In genomic region chr2:241769819-241770184, GRCh38 we compare ENCODE assay signal across 20 cellular contexts. TPM values are rescaled to one million over a fixed set of nuclear protein-coding genes. Genes with fewer than 3 reads are reported as not detected.
A peak's percentile ranks its signal among the peaks of the same experiment; 100 is the strongest.
DNase-seq lines count a peak whose midpoint lies in the region; ATAC-seq, FAIRE-seq and TF ChIP-seq lines count a peak whose summit lies in the region.
"Had no signal": no experiment of that assay in that cellular context is flagged by ENCODE, and none has a peak within 500 bp of the region (broad histone marks: within the 10 kb centered on the region; RNA-seq: fewer than 3 reads in every experiment).

No MANE protein-coding gene starts in this region.

- H3K4me1 ChIP-seq in H1 (replicated peaks in 1 of 4; ENCODE audit: control insufficient read depth in 3 of 4, insufficient read depth in 4 of 4, low read length in 3 of 4), result peaks cover 0 to 10% (median 6%) of the 10 kb centered on the region in 4 experiments; a peak in 6 of 7 replicates

- DNase-seq in activated CD8-positive, alpha-beta memory T cell treated with anti-CD3 and anti-CD28 coated beads for 24 hours, result peak; percentile 49
- DNase-seq in activated CD8-positive, alpha-beta memory T cell treated with anti-CD3 and anti-CD28 coated beads, Interleukin-2, amount 50 U/mL, for 4 hours, result no peak
- peak; percentile 10 for DNase-seq in D721Med (ENCODE audit: insufficient read length, low spot score)
- peak in 1 of 2 experiments; percentile 44 for DNase-seq in H1 (ENCODE audit: low read depth in 1 of 2, low spot score in 2 of 2)
- DNase-seq in type B pancreatic cell (ENCODE audit: extremely low spot score, unreplicated experiment), result peak; percentile 68
- DNase-seq in activated CD4-positive, alpha-beta T cell treated with anti-CD3 and anti-CD28 coated beads for 48 hours, result no peak
- DNase-seq: COR-L47, EL, NCI-H1105 treated with DMSO at 0.1 percent for 48 hours, NCI-H1694 treated with DMSO at 0.1 percent for 48 hours, NCI-H226, NCI-H524 treated with DMSO at 0.1 percent for 48 hours had no signal

- CTCF ChIA-PET in H1 (lab: Charles Lee; ENCODE audit: partially characterized antibody), result no interaction called here

- POLR2A ChIA-PET in H1 (lab: Charles Lee; ENCODE audit: partially characterized antibody), result no interaction called here

- FAIRE-seq in D721Med (lab: Jason Lieb, UNC) (no peak), H1 (lab: Jason Lieb, UNC) (no peak)

- TF ChIP-seq RAD21 in H1 (IDR thresholded peaks at IDR 0.05 in 1 of 2, conservative IDR thresholded peaks at IDR 0.05 in 1 of 2; ENCODE audit: low read depth in 2 of 2, low read length in 2 of 2), result no peak

- H3K4me3 Mint-ChIP-seq in type B pancreatic cell, result no peak overlapping the region
- H3K4me3 Mint-ChIP-seq in stimulated activated memory B cell treated with anti-CD40 and anti-IgM and Interleukin-4, amounts not matched to agents 10 μg/mL and 1 μg/mL and 100 μg/mL, for 72 hours, result no peak overlapping the region
- H3K4me3 Mint-ChIP-seq: CD14-positive monocyte had no signal

- H3K36me3 ChIP-seq in H1 (ENCODE audit: control insufficient read depth in 2 of 4, insufficient read depth in 4 of 4, low read length in 3 of 4), result no peaks in the 10 kb centered on the region
- H3K36me3 ChIP-seq: HAP-1 had no signal

- no peak overlapping the region for H3K27ac ChIP-seq in H1 (ENCODE audit: low read depth, low read length)

- no peak for ATAC-seq in HG03442 (IDR thresholded peaks at IDR 0.05; ENCODE audit: unreplicated experiment)
- ATAC-seq in stimulated activated memory B cell treated with anti-CD40 and anti-IgM and Interleukin-4, amounts not matched to agents 10 μg/mL and 1 μg/mL and 100 μg/mL, for 72 hours, result no peak
- ATAC-seq: Right ventricle myocardium inferior had no signal

- TF ChIP-seq CTCF in D721Med (IDR thresholded peaks at IDR 0.05; ENCODE audit: insufficient read depth, missing control alignments), result no peak
- no peak for TF ChIP-seq CTCF in H1 (IDR thresholded peaks at IDR 0.05; ENCODE audit: control extremely low read depth in 1 of 3, insufficient read depth in 1 of 3, low read depth in 1 of 3, low read length in 3 of 3)
- no peak for TF ChIP-seq CTCF in type B pancreatic cell (conservative IDR thresholded peaks at IDR 0.05)

- H2AFZ ChIP-seq in H1 (ENCODE audit: low read length), result no peak overlapping the region

- no peak overlapping the region for H2BK120ac ChIP-seq in H1 (replicated peaks; ENCODE audit: low read depth, low read length)

- H3K9me3 Mint-ChIP-seq in type B pancreatic cell, result no peaks in the 10 kb centered on the region
- H3K9me3 Mint-ChIP-seq in stimulated activated memory B cell treated with anti-CD40 and anti-IgM and Interleukin-4, amounts not matched to agents 10 μg/mL and 1 μg/mL and 100 μg/mL, for 72 hours, result no peaks in the 10 kb centered on the region
- H3K9me3 Mint-ChIP-seq: CD14-positive monocyte, IgD-negative memory B cell had no signal

- peaks cover 0 to 2% of the 10 kb centered on the region in 2 experiments for H4K20me1 ChIP-seq in H1 (replicated peaks in 1 of 2; ENCODE audit: control insufficient read depth in 1 of 2, insufficient read depth in 2 of 2, low read length in 2 of 2)

- no peak for TF ChIP-seq EP300 in H1 (IDR thresholded peaks at IDR 0.05; ENCODE audit: borderline replicate concordance in 1 of 2, low read depth in 2 of 2, low read length in 2 of 2)

- no peak overlapping the region for H3K27ac Mint-ChIP-seq in type B pancreatic cell
- no peak overlapping the region for H3K27ac Mint-ChIP-seq in stimulated activated memory B cell treated with anti-CD40 and anti-IgM and Interleukin-4, amounts not matched to agents 10 μg/mL and 1 μg/mL and 100 μg/mL, for 72 hours
- H3K27ac Mint-ChIP-seq: CD14-positive monocyte had no signal

- 86% methylated on average over 13 of the region's 13 CpGs; no CpG with 5 or more reads in 1 of the 2 experiments for WGBS in H1 (ENCODE audit: extremely low coverage in 1 of 2, insufficient coverage in 1 of 2, insufficient read length in 1 of 2, insufficient replicate concordance in 2 of 2, low coverage in 1 of 2, low lambda C conversion rate in 2 of 2, missing lambda C conversion rate in 1 of 2), 2 experiments

- no peak overlapping the region for H2BK20ac ChIP-seq in H1 (ENCODE audit: low read length)

- no peak overlapping the region for H2BK12ac ChIP-seq in H1 (ENCODE audit: low read depth, low read length)

- H3K14ac ChIP-seq in H1 (ENCODE audit: insufficient read length), result no peak overlapping the region

- no peak overlapping the region for H2BK15ac ChIP-seq in H1 (ENCODE audit: low read length)

- no peaks in the 10 kb centered on the region for H3K79me1 ChIP-seq in H1 (ENCODE audit: low read depth, low read length)

- H3K9ac ChIP-seq in H1 (replicated peaks in 1 of 4; ENCODE audit: extremely low read depth in 1 of 4, low read depth in 3 of 4, low read length in 3 of 4), result no peak overlapping the region

- H2BK5ac ChIP-seq in H1 (ENCODE audit: low read depth, low read length), result no peak overlapping the region

- H3K23me2 ChIP-seq in H1 (ENCODE audit: low read depth, low read length), result no peaks in the 10 kb centered on the region

- TF ChIP-seq POLR2A in H1 (IDR thresholded peaks at IDR 0.05; ENCODE audit: control extremely low read depth in 1 of 2, low read depth in 2 of 2, low read length in 2 of 2), result no peak

- H3K4me1 Mint-ChIP-seq in type B pancreatic cell (ENCODE audit: unreplicated experiment), result peaks cover 15% of the 10 kb centered on the region
- H3K4me1 Mint-ChIP-seq in stimulated activated memory B cell treated with anti-CD40 and anti-IgM and Interleukin-4, amounts not matched to agents 10 μg/mL and 1 μg/mL and 100 μg/mL, for 72 hours, result peaks cover 22% of the 10 kb centered on the region

- H2AK5ac ChIP-seq in H1 (ENCODE audit: low read depth, low read length), result no peak overlapping the region

- no peak overlapping the region for H3K4me2 ChIP-seq in H1 (ENCODE audit: insufficient read depth in 1 of 2, low read depth in 2 of 2, low read length in 2 of 2)

- no peak overlapping the region for H4K91ac ChIP-seq in H1 (replicated peaks; ENCODE audit: insufficient read length, low read length)

- no peak overlapping the region; the same call in 1 of the 2 replicates for H3K18ac ChIP-seq in H1 (ENCODE audit: extremely low read depth, low read length)

- H3K56ac ChIP-seq in H1 (replicated peaks; ENCODE audit: insufficient read length, low read depth, low read length), result no peak overlapping the region

- H3K23ac ChIP-seq in H1 (ENCODE audit: insufficient read length), result no peak overlapping the region

- H3K4me3 ChIP-seq in H1 (ENCODE audit: extremely low read depth in 1 of 4, insufficient read depth in 2 of 4, low read depth in 3 of 4, low read length in 4 of 4), result no peak overlapping the region
- H3K4me3 ChIP-seq: HAP-1 had no signal

- H4K5ac ChIP-seq in H1 (ENCODE audit: insufficient read length, low read depth, low read length), result no peak overlapping the region

- no peaks in the 10 kb centered on the region for H3K27me3 Mint-ChIP-seq in type B pancreatic cell
- H3K27me3 Mint-ChIP-seq in stimulated activated memory B cell treated with anti-CD40 and anti-IgM and Interleukin-4, amounts not matched to agents 10 μg/mL and 1 μg/mL and 100 μg/mL, for 72 hours, result peaks cover 4% of the 10 kb centered on the region
- H3K27me3 Mint-ChIP-seq: IgD-negative memory B cell had no signal

- no peak overlapping the region for H3K4ac ChIP-seq in H1 (replicated peaks; ENCODE audit: insufficient read length, low read depth, low read length)

- H3K27me3 ChIP-seq in H1 (replicated peaks in 1 of 4; ENCODE audit: control insufficient read depth in 3 of 4, extremely low read depth in 1 of 4, insufficient read depth in 3 of 4, low read length in 3 of 4), result no peaks in the 10 kb centered on the region

- H4K8ac ChIP-seq in H1 (ENCODE audit: extremely low read depth, insufficient read depth, low read length), result peak overlapping the region; percentile 63; the same call in 1 of the 2 replicates

- no peaks in the 10 kb centered on the region for H3K9me3 ChIP-seq in H1 (ENCODE audit: insufficient read depth in 2 of 2, low read depth in 1 of 2, low read length in 1 of 2)
- H3K9me3 ChIP-seq: HAP-1 had no signal

- no peaks in the 10 kb centered on the region for H3K36me3 Mint-ChIP-seq in type B pancreatic cell
- H3K36me3 Mint-ChIP-seq in stimulated activated memory B cell treated with anti-CD40 and anti-IgM and Interleukin-4, amounts not matched to agents 10 μg/mL and 1 μg/mL and 100 μg/mL, for 72 hours, result no peaks in the 10 kb centered on the region
- H3K36me3 Mint-ChIP-seq: IgD-negative memory B cell had no signal

- no peaks in the 10 kb centered on the region for H3K79me2 ChIP-seq in H1 (ENCODE audit: control insufficient read depth in 1 of 2, insufficient read depth in 2 of 2, low read length in 2 of 2)

RNA-seq across cellular contexts. Expression of gene GAL3ST2, which starts 6.8 kb away (rescaled TPM):
- total RNA-seq in H1 (2021; fragmentation: NEBNext Ultra II Directional; extraction: Animal tissue kit (Norgen Biotek cat#: 25700)), result not detected in 2 replicates
- polyA plus RNA-seq in H1 (2011; rRNA removed), result 0.14 TPM in 1 of 2 replicates, not detected in the other
- 0.06 TPM for polyA plus RNA-seq in H1 (2011; cell fraction: cytosol; rRNA removed)
- polyA plus RNA-seq in H1 (2011; cell fraction: nucleus; rRNA removed), result 0.44 TPM
- polyA plus RNA-seq in H1 (2012, experiment 1 of 2), result 0.15 to 0.21 TPM (median 0.17 TPM) in 3 of 4 replicates, not detected in the other
- not detected for polyA plus RNA-seq in H1 (2012, experiment 2 of 2)
- 0.12 TPM for polyA plus RNA-seq in H1 (2013, experiment 1 of 2)
- polyA plus RNA-seq in H1 (2013, experiment 2 of 2), result 0.09 TPM
- polyA minus RNA-seq in H1 (2011; rRNA and poly(A)+ RNA removed), result 0.13 TPM in 1 of 2 replicates, not detected in the other
- polyA minus RNA-seq in H1 (2011; cell fraction: cytosol; rRNA and poly(A)+ RNA removed), result not detected
- 0.90 TPM for polyA minus RNA-seq in H1 (2011; cell fraction: nucleus; rRNA and poly(A)+ RNA removed)
- total RNA-seq in type B pancreatic cell (ENCODE audit: low replicate concordance), result 0.19 and 0.29 TPM in 2 replicates
- total RNA-seq: A172, LHCN-M2, Right ventricle myocardium inferior had no signal
- polyA plus RNA-seq: CD14-positive monocyte, IgD-negative memory B cell had no signal

RNA-seq across cellular contexts. Expression of gene D2HGDH, which starts 35.4 kb away (rescaled TPM):
- 8.1 and 8.3 TPM in 2 replicates for total RNA-seq in H1 (2021; fragmentation: NEBNext Ultra II Directional; extraction: Animal tissue kit (Norgen Biotek cat#: 25700))
- 3.4 and 9.8 TPM in 2 replicates for polyA plus RNA-seq in H1 (2011; rRNA removed)
- polyA plus RNA-seq in H1 (2011; cell fraction: cytosol; rRNA removed), result 7.6 TPM
- polyA plus RNA-seq in H1 (2011; cell fraction: nucleus; rRNA removed), result 34.5 TPM
- 7.6 to 12.7 TPM (median 8.9 TPM) in 4 replicates for polyA plus RNA-seq in H1 (2012, experiment 1 of 2)
- polyA plus RNA-seq in H1 (2012, experiment 2 of 2), result 3.3 TPM
- polyA plus RNA-seq in H1 (2013, experiment 1 of 2), result 4.2 TPM
- polyA plus RNA-seq in H1 (2013, experiment 2 of 2), result 3.3 TPM
- 5.0 and 7.3 TPM in 2 replicates for polyA minus RNA-seq in H1 (2011; rRNA and poly(A)+ RNA removed)
- 10.3 TPM for polyA minus RNA-seq in H1 (2011; cell fraction: cytosol; rRNA and poly(A)+ RNA removed)
- polyA minus RNA-seq in H1 (2011; cell fraction: nucleus; rRNA and poly(A)+ RNA removed), result 19.0 TPM
- total RNA-seq in type B pancreatic cell (ENCODE audit: low replicate concordance), result 17.3 and 36.0 TPM in 2 replicates

RNA-seq across cellular contexts. Expression of gene NEU4, which starts 39.2 kb away (rescaled TPM):
- total RNA-seq in H1 (2021; fragmentation: NEBNext Ultra II Directional; extraction: Animal tissue kit (Norgen Biotek cat#: 25700)), result 0.50 and 0.82 TPM in 2 replicates
- 0.32 and 0.89 TPM in 2 replicates for polyA plus RNA-seq in H1 (2011; rRNA removed)
- 0.45 TPM for polyA plus RNA-seq in H1 (2011; cell fraction: cytosol; rRNA removed)
- polyA plus RNA-seq in H1 (2011; cell fraction: nucleus; rRNA removed), result 2.0 TPM
- 0.23 to 0.82 TPM (median 0.62 TPM) in 3 of 4 replicates, not detected in the other for polyA plus RNA-seq in H1 (2012, experiment 1 of 2)
- polyA plus RNA-seq in H1 (2012, experiment 2 of 2), result 0.28 TPM
- 0.39 TPM for polyA plus RNA-seq in H1 (2013, experiment 1 of 2)
- 0.07 TPM for polyA plus RNA-seq in H1 (2013, experiment 2 of 2)
- polyA minus RNA-seq in H1 (2011; rRNA and poly(A)+ RNA removed), result not detected in 2 replicates
- not detected for polyA minus RNA-seq in H1 (2011; cell fraction: cytosol; rRNA and poly(A)+ RNA removed)
- 0.50 TPM for polyA minus RNA-seq in H1 (2011; cell fraction: nucleus; rRNA and poly(A)+ RNA removed)
- total RNA-seq in type B pancreatic cell (ENCODE audit: low replicate concordance), result 0.19 and 0.51 TPM in 2 replicates
- total RNA-seq: A172, LHCN-M2 had no signal
- polyA plus RNA-seq: IgD-negative memory B cell had no signal

Comparison
In these comparisons a context has a peak if more than half of its experiments do, and no peak if none do; other contexts are left out.
1. DNase-seq: peak in activated CD8-positive, alpha-beta memory T cell treated with anti-CD3 and anti-CD28 coated beads for 24 hours (single experiment), D721Med (single experiment) and type B pancreatic cell (single experiment); none in activated CD8-positive, alpha-beta memory T cell treated with anti-CD3 and anti-CD28 coated beads, Interleukin-2, amount 50 U/mL, for 4 hours (single experiment) and activated CD4-positive, alpha-beta T cell treated with anti-CD3 and anti-CD28 coated beads for 48 hours (single experiment).